19 cellular contexts compared by ENCODE assay signal in the genomic region with DNA sequence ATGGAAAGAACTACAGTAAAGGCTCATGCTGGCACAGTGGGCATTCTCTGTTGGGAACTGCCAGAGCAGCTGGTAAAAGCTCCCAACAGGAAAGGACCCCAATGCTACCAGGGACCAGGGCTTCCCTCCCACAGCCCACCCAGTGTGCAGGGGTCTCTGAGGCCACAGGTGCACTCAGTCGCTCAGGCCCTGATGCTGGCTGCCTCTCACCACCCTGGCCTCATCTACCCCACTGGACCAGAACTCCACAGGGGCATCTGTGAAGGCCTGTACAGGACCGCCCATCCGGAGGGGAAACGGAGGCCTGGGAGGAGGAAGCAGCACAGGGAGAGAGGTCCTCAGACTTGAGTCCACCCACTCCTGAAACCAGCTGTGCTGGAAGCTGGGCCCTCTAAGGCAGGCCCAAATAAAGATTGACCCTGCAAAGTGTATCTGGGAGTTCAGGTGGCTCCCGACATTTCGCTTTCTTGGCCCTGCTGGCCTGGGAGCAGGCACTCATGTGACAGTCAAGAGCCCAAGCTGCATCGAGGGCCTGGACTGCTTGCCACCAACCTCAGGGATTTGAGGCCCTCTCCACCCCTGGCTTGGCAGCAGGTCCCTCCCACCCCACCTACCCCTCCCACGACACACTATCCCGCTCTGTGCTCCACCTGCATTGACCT. TPM values are rescaled to one million over a fixed set of nuclear protein-coding genes. Genes with fewer than 3 reads are reported as not detected.
A peak's percentile ranks its signal among the peaks of the same experiment; 100 is the strongest.
DNase-seq lines count a peak whose midpoint lies in the region; ATAC-seq and TF ChIP-seq lines count a peak whose summit lies in the region.
"Had no signal": no experiment of that assay in that cellular context is flagged by ENCODE, and none has a peak within 500 bp of the region (broad histone marks: within the 10 kb centered on the region; RNA-seq: fewer than 3 reads in every experiment).

No MANE protein-coding gene starts in this region.

- no peak overlapping the region for H3K4me3 ChIP-seq in left ventricle myocardium inferior
- no peak overlapping the region for H3K4me3 ChIP-seq in adrenal gland
- H3K4me3 ChIP-seq in tibial artery = no peak overlapping the region
- H3K4me3 ChIP-seq: neural progenitor cell had no signal

- no peak for TF ChIP-seq POLR2A in adrenal gland (IDR thresholded peaks at IDR 0.05)

- WGBS in adrenal gland, 4 donors = 88 to 95% (median 92%) methylated on average over 3 to 9 of the region's 9 CpGs

- H3K9me3 ChIP-seq in left ventricle myocardium inferior (replicated peaks) (no peaks in the 10 kb centered on the region), adrenal gland (replicated peaks in 1 of 3) (no peaks in the 10 kb centered on the region), tibial artery (peaks cover 0 to 2% (median 0%) of the 10 kb centered on the region in 3 donors)

- no peak overlapping the region for H3K27ac Mint-ChIP-seq in natural killer cell treated with Interleukin-12 subunit alpha and Interleukin-12 subunit beta and Interleukin-15 and Interleukin-18, amount 100 ng/mL, for 72 hours
- H3K27ac Mint-ChIP-seq: activated CD4-positive, alpha-beta T cell treated with anti-CD3 and anti-CD28 coated beads, Interleukin-2, amount 10 ng/mL, durations not matched to agents 7 days and 5 days; CD4-positive, alpha-beta memory T cell; mesothelial cell of epicardium; neural progenitor cell had no signal

- H3K4me1 Mint-ChIP-seq in natural killer cell treated with Interleukin-12 subunit alpha and Interleukin-12 subunit beta and Interleukin-15 and Interleukin-18, amount 100 ng/mL, for 72 hours (ENCODE audit: low read depth in 2 of 2) = no peaks in the 10 kb centered on the region
- H3K4me1 Mint-ChIP-seq: activated CD4-positive, alpha-beta T cell treated with anti-CD3 and anti-CD28 coated beads, Interleukin-2, amount 10 ng/mL, durations not matched to agents 7 days and 5 days; CD4-positive, alpha-beta memory T cell; central memory CD8-positive, alpha-beta T cell; mesothelial cell of epicardium had no signal

- peaks cover under 1% of the 10 kb centered on the region in 2 donors for H3K27me3 Mint-ChIP-seq in natural killer cell treated with Interleukin-12 subunit alpha and Interleukin-12 subunit beta and Interleukin-15 and Interleukin-18, amount 100 ng/mL, for 72 hours
- H3K27me3 Mint-ChIP-seq: activated CD4-positive, alpha-beta T cell treated with anti-CD3 and anti-CD28 coated beads, Interleukin-2, amount 10 ng/mL, durations not matched to agents 7 days and 5 days had no signal

- no peak for TF ChIP-seq CTCF in left ventricle myocardium inferior (IDR thresholded peaks at IDR 0.05; ENCODE audit: borderline replicate concordance)
- no peak for TF ChIP-seq CTCF in adrenal gland (IDR thresholded peaks at IDR 0.05)
- no peak for TF ChIP-seq CTCF in tibial artery (IDR thresholded peaks at IDR 0.05)

- no peaks in the 10 kb centered on the region for H3K27me3 ChIP-seq in left ventricle myocardium inferior (ENCODE audit: low read depth)
- H3K27me3 ChIP-seq in adrenal gland = no peaks in the 10 kb centered on the region
- no peaks in the 10 kb centered on the region for H3K27me3 ChIP-seq in tibial artery
- H3K27me3 ChIP-seq: neural progenitor cell had no signal

- H3K36me3 Mint-ChIP-seq in natural killer cell treated with Interleukin-12 subunit alpha and Interleukin-12 subunit beta and Interleukin-15 and Interleukin-18, amount 100 ng/mL, for 72 hours = no peaks in the 10 kb centered on the region
- H3K36me3 Mint-ChIP-seq: CD4-positive, alpha-beta memory T cell; mesothelial cell of epicardium; neural progenitor cell had no signal

- H3K4me1 ChIP-seq in left ventricle myocardium inferior = peaks cover 76% of the 10 kb centered on the region
- no peaks in the 10 kb centered on the region for H3K4me1 ChIP-seq in adrenal gland (replicated peaks in 1 of 2)
- peaks cover 0 to 72% (median 21%) of the 10 kb centered on the region in 4 donors for H3K4me1 ChIP-seq in tibial artery

- no peak overlapping the region for H3K4me3 Mint-ChIP-seq in natural killer cell treated with Interleukin-12 subunit alpha and Interleukin-12 subunit beta and Interleukin-15 and Interleukin-18, amount 100 ng/mL, for 72 hours
- H3K4me3 Mint-ChIP-seq: activated CD4-positive, alpha-beta T cell treated with anti-CD3 and anti-CD28 coated beads, Interleukin-2, amount 10 ng/mL, durations not matched to agents 7 days and 5 days; CD4-positive, alpha-beta memory T cell; central memory CD8-positive, alpha-beta T cell; mesothelial cell of epicardium; neural progenitor cell had no signal

- intact Hi-C loops in Right ventricle myocardium superior (cut with DNase I) = no loop called here
- intact Hi-C loops in left ventricle myocardium inferior (cut with micrococcal nuclease) = no loop called here
- intact Hi-C loops in adrenal gland (cut with DNase I) = no loop called here
- intact Hi-C loops in tibial artery (cut with DNase I; ENCODE audit: low total_unique reads) = no loop called here

- DNase-seq in Right ventricle myocardium superior = peak; percentile 37
- no peak for DNase-seq in left ventricle myocardium inferior
- DNase-seq in adrenal gland = peak in 4 of 7 donors; percentile 3 to 37 (median 12)
- DNase-seq in natural killer cell treated with Interleukin-12 subunit alpha and Interleukin-12 subunit beta and Interleukin-15 and Interleukin-18, amount 100 ng/mL, for 72 hours (ENCODE audit: low spot score) = peak; percentile 44
- peak; percentile 16 to 59 for DNase-seq in tibial artery
- DNase-seq in central memory CD4-positive, alpha-beta T cell = no peak
- DNase-seq: activated CD4-positive, alpha-beta T cell treated with anti-CD3 and anti-CD28 coated beads, Interleukin-2, amount 10 ng/mL, durations not matched to agents 7 days and 5 days; amniotic stem cell; CD4-positive, alpha-beta memory T cell; NCI-H1436 treated with DMSO at 0.1 percent for 48 hours; NCI-H82; stimulated activated naive CD8-positive, alpha-beta T cell treated with anti-CD3 and anti-CD28 coated beads, Interleukin-15, Interleukin-2, amounts not matched to agents 100 U/mL and 50 U/mL, for 24 hours; T1000 had no signal

- H3K27ac ChIP-seq in left ventricle myocardium inferior (replicated peaks) (no peak overlapping the region), adrenal gland (no peak overlapping the region), tibial artery (no peak overlapping the region)
- H3K27ac ChIP-seq: neural progenitor cell had no signal

- H3K9me3 Mint-ChIP-seq in natural killer cell treated with Interleukin-12 subunit alpha and Interleukin-12 subunit beta and Interleukin-15 and Interleukin-18, amount 100 ng/mL, for 72 hours = no peaks in the 10 kb centered on the region
- H3K9me3 Mint-ChIP-seq: activated CD4-positive, alpha-beta T cell treated with anti-CD3 and anti-CD28 coated beads, Interleukin-2, amount 10 ng/mL, durations not matched to agents 7 days and 5 days; CD4-positive, alpha-beta memory T cell; central memory CD8-positive, alpha-beta T cell; mesothelial cell of epicardium; neural progenitor cell had no signal

- no peaks in the 10 kb centered on the region for H3K36me3 ChIP-seq in left ventricle myocardium inferior
- H3K36me3 ChIP-seq in adrenal gland (replicated peaks in 1 of 2) = no peaks in the 10 kb centered on the region
- peaks cover 87 to 91% (median 91%) of the 10 kb centered on the region in 3 donors for H3K36me3 ChIP-seq in tibial artery
- H3K36me3 ChIP-seq: neural progenitor cell had no signal

- ATAC-seq in Right ventricle myocardium superior (ENCODE audit: poor library complexity) (no peak), HG03159 (IDR thresholded peaks at IDR 0.05; ENCODE audit: unreplicated experiment) (no peak), HG03565 (IDR thresholded peaks at IDR 0.05; ENCODE audit: unreplicated experiment) (no peak)
- no peak for ATAC-seq in natural killer cell treated with Interleukin-12 subunit alpha and Interleukin-12 subunit beta and Interleukin-15 and Interleukin-18, amount 100 ng/mL, for 72 hours
- ATAC-seq: stimulated activated naive CD8-positive, alpha-beta T cell treated with anti-CD3 and anti-CD28 coated beads, Interleukin-15, Interleukin-2, amounts not matched to agents 100 U/mL and 50 U/mL, for 24 hours had no signal

RNA-seq across cellular contexts. Expression of a gene that starts 12.7 kb away (rescaled TPM):
- total RNA-seq in Right ventricle myocardium superior = 34.0 TPM
- total RNA-seq in left ventricle myocardium inferior = 44.6 TPM
- total RNA-seq in adrenal gland = 10 to 100 TPM in 7 of 8 donors, 1 to 10 TPM in 1; 6.1 to 22.4 (median 13.6) TPM
- polyA plus RNA-seq in adrenal gland = 10 to 100 TPM in 1 of 3 donors, 1 to 10 TPM in 2; 3.6 to 10.8 (median 8.3) TPM
- under 1 TPM in 1 of 2 donors, not detected in 1; 0.26 TPM for total RNA-seq in natural killer cell treated with Interleukin-12 subunit alpha and Interleukin-12 subunit beta and Interleukin-15 and Interleukin-18, amount 100 ng/mL, for 72 hours
- total RNA-seq: activated CD4-positive, alpha-beta T cell treated with anti-CD3 and anti-CD28 coated beads, Interleukin-2, amount 10 ng/mL, durations not matched to agents 7 days and 5 days had no signal
- polyA plus RNA-seq: CD4-positive, alpha-beta memory T cell had no signal

RNA-seq across cellular contexts. Expression of a gene that starts 50.2 kb away (rescaled TPM):
- total RNA-seq in Right ventricle myocardium superior (not detected), left ventricle myocardium inferior (not detected), adrenal gland (not detected)
- not detected for polyA plus RNA-seq in adrenal gland
- total RNA-seq in natural killer cell treated with Interleukin-12 subunit alpha and Interleukin-12 subunit beta and Interleukin-15 and Interleukin-18, amount 100 ng/mL, for 72 hours = not detected
- total RNA-seq: activated CD4-positive, alpha-beta T cell treated with anti-CD3 and anti-CD28 coated beads, Interleukin-2, amount 10 ng/mL, durations not matched to agents 7 days and 5 days; CD4-positive, alpha-beta memory T cell; mesothelial cell of epicardium had no signal
- polyA plus RNA-seq: CD4-positive, alpha-beta memory T cell; keratinocyte had no signal

Comparison
In these comparisons a context has a peak if more than half of its experiments do, and no peak if none do; other contexts are left out.
1. DNase-seq: peak in Right ventricle myocardium superior (single experiment), adrenal gland (4 of 7), natural killer cell treated with Interleukin-12 subunit alpha and Interleukin-12 subunit beta and Interleukin-15 and Interleukin-18, amount 100 ng/mL, for 72 hours (single experiment) and tibial artery (2 of 2); none in left ventricle myocardium inferior (single experiment) and central memory CD4-positive, alpha-beta T cell (single experiment).
2. RNA of a gene that starts 12.7 kb away (total RNA-seq): 44.6 TPM in left ventricle myocardium inferior (single experiment), 34.0 TPM in Right ventricle myocardium superior (single experiment) and 6.1 to 22.4 TPM in adrenal gland; 0.26 TPM in natural killer cell treated with Interleukin-12 subunit alpha and Interleukin-12 subunit beta and Interleukin-15 and Interleukin-18, amount 100 ng/mL, for 72 hours; every median in the first group is over 4 times any median in the second.